30 cellular contexts compared by ENCODE assay signal in the genomic region with DNA sequence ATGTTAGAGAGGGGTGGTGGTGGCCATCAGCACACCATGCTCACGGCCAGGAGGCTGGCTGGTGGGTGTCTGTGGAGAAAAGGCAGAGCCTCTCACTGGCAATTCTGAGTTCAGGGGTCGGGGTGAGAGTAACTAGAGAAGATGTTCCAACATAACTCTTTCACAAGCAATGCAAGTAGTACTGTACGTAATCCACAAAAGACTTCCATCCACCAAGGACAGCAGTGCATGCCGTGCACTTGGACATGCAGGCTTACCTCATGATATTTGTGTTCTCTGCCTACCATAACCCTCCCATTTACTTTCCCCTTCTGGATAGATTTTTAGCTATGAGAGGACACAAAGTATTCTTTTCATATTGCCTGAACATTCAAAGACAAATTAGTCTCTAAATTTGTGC.
"Had no signal": no experiment of that assay in that cellular context is flagged by ENCODE, and none has a peak within 500 bp of the region (broad histone marks: within the 10 kb centered on the region; RNA-seq: fewer than 3 reads in every experiment).

No MANE protein-coding gene starts in this region.

- H3K4me1 Mint-ChIP-seq: activated CD4-positive, alpha-beta memory T cell treated with anti-CD3 and anti-CD28 coated beads, Interleukin-2, amount 10 ng/mL, durations not matched to agents 7 days and 5 days; activated CD4-positive, alpha-beta T cell treated with anti-CD3 and anti-CD28 coated beads for 36 hours; central memory CD8-positive, alpha-beta T cell had no signal

- DNase-seq: activated CD4-positive, alpha-beta memory T cell treated with anti-CD3 and anti-CD28 coated beads, Interleukin-2, amount 10 ng/mL, durations not matched to agents 7 days and 5 days; activated CD4-positive, alpha-beta T cell treated with anti-CD3 and anti-CD28 coated beads for 36 hours; activated CD4-positive, alpha-beta T cell treated with anti-CD3 and anti-CD28 coated beads, Interleukin-2, amount 10 ng/mL, durations not matched to agents 7 days and 5 days; activated CD4-positive, alpha-beta T cell treated with anti-CD3 and anti-CD28 coated beads, Interleukin-2, amount 50 U/mL, for 4 hours; activated CD4-positive, CD25-positive, alpha-beta regulatory T cell; activated CD4-positive, CD25-positive, alpha-beta regulatory T cell treated with anti-CD3 and anti-CD28 coated beads, Interleukin-2, amount 50 U/mL, for 72 hours; activated CD8-positive, alpha-beta memory T cell treated with anti-CD3 and anti-CD28 coated beads, Interleukin-2, amount 50 U/mL, for 48 hours; activated gamma-delta T cell; activated naive CD4-positive, alpha-beta T cell; activated naive CD4-positive, alpha-beta T cell treated with anti-CD3 and anti-CD28 coated beads, Interleukin-2, amount 10 ng/mL, durations not matched to agents 7 days and 5 days; activated naive CD8-positive, alpha-beta T cell treated with anti-CD3 and anti-CD28 coated beads, Interleukin-2, amount 10 ng/mL, durations not matched to agents 7 days and 5 days; activated T-cell treated with anti-CD3 and anti-CD28 coated beads for 4 hours; activated T-cell treated with anti-CD3 and anti-CD28 coated beads, Interleukin-2, amount 50 U/mL, for 24 hours; activated T-cell treated with anti-CD3 and anti-CD28 coated beads, Interleukin-2, amount 50 U/mL, for 72 hours; anterior cingulate cortex; brain microvascular endothelial cell; cortex of kidney; dermis blood vessel endothelial cell; effector CD4-positive, alpha-beta T cell; effector memory CD8-positive, alpha-beta T cell; foreskin fibroblast; head of caudate nucleus; T-helper 2 cell had no signal

- H3K4me3 Mint-ChIP-seq: activated CD4-positive, alpha-beta memory T cell treated with anti-CD3 and anti-CD28 coated beads, Interleukin-2, amount 10 ng/mL, durations not matched to agents 7 days and 5 days; activated CD4-positive, alpha-beta T cell treated with anti-CD3 and anti-CD28 coated beads for 36 hours; activated CD4-positive, alpha-beta T cell treated with anti-CD3 and anti-CD28 coated beads, Interleukin-2, amount 10 ng/mL, durations not matched to agents 7 days and 5 days; activated naive CD4-positive, alpha-beta T cell treated with anti-CD3 and anti-CD28 coated beads, Interleukin-2, amount 10 ng/mL, durations not matched to agents 7 days and 5 days; activated naive CD8-positive, alpha-beta T cell treated with anti-CD3 and anti-CD28 coated beads, Interleukin-2, amount 10 ng/mL, durations not matched to agents 7 days and 5 days; activated T-cell treated with anti-CD3 and anti-CD28 coated beads, Interleukin-2, amount 50 U/mL, for 24 hours; activated T-cell treated with anti-CD3 and anti-CD28 coated beads, Interleukin-2, amount 50 U/mL, for 72 hours; central memory CD8-positive, alpha-beta T cell; effector memory CD8-positive, alpha-beta T cell had no signal

- H3K9me3 Mint-ChIP-seq: activated CD4-positive, alpha-beta memory T cell treated with anti-CD3 and anti-CD28 coated beads, Interleukin-2, amount 10 ng/mL, durations not matched to agents 7 days and 5 days; activated CD4-positive, alpha-beta T cell treated with anti-CD3 and anti-CD28 coated beads, Interleukin-2, amount 10 ng/mL, durations not matched to agents 7 days and 5 days; activated naive CD4-positive, alpha-beta T cell treated with anti-CD3 and anti-CD28 coated beads, Interleukin-2, amount 10 ng/mL, durations not matched to agents 7 days and 5 days; activated naive CD4-positive, alpha-beta T cell treated with anti-CD3 and anti-CD28 coated beads, Interleukin-2, amount 50 U/mL, for 72 hours; activated naive CD8-positive, alpha-beta T cell treated with anti-CD3 and anti-CD28 coated beads, Interleukin-2, amount 10 ng/mL, durations not matched to agents 7 days and 5 days; activated T-cell treated with anti-CD3 and anti-CD28 coated beads, Interleukin-2, amount 50 U/mL, for 24 hours; activated T-cell treated with anti-CD3 and anti-CD28 coated beads, Interleukin-2, amount 50 U/mL, for 72 hours; central memory CD8-positive, alpha-beta T cell; effector memory CD8-positive, alpha-beta T cell had no signal

- ATAC-seq: activated CD4-positive, alpha-beta T cell treated with anti-CD3 and anti-CD28 coated beads for 36 hours; activated naive CD4-positive, alpha-beta T cell treated with anti-CD3 and anti-CD28 coated beads, Interleukin-2, amount 50 U/mL, for 72 hours; activated T-cell treated with anti-CD3 and anti-CD28 coated beads, Interleukin-2, amount 50 U/mL, for 72 hours; effector memory CD8-positive, alpha-beta T cell; esophagus mucosa had no signal

- H3K27ac ChIP-seq: brain microvascular endothelial cell had no signal

- FAIRE-seq: astrocyte, bronchial epithelial cell, colon, frontal cortex had no signal

- H3K27me3 Mint-ChIP-seq: activated CD4-positive, alpha-beta memory T cell treated with anti-CD3 and anti-CD28 coated beads, Interleukin-2, amount 10 ng/mL, durations not matched to agents 7 days and 5 days; activated naive CD4-positive, alpha-beta T cell treated with anti-CD3 and anti-CD28 coated beads, Interleukin-2, amount 10 ng/mL, durations not matched to agents 7 days and 5 days; activated naive CD8-positive, alpha-beta T cell treated with anti-CD3 and anti-CD28 coated beads, Interleukin-2, amount 10 ng/mL, durations not matched to agents 7 days and 5 days; central memory CD8-positive, alpha-beta T cell had no signal

- H3K27me3 ChIP-seq: brain microvascular endothelial cell had no signal

- H3K27ac Mint-ChIP-seq: activated CD4-positive, alpha-beta memory T cell treated with anti-CD3 and anti-CD28 coated beads, Interleukin-2, amount 10 ng/mL, durations not matched to agents 7 days and 5 days; activated CD4-positive, alpha-beta T cell treated with anti-CD3 and anti-CD28 coated beads for 36 hours; activated CD4-positive, alpha-beta T cell treated with anti-CD3 and anti-CD28 coated beads, Interleukin-2, amount 10 ng/mL, durations not matched to agents 7 days and 5 days; activated naive CD4-positive, alpha-beta T cell treated with anti-CD3 and anti-CD28 coated beads, Interleukin-2, amount 10 ng/mL, durations not matched to agents 7 days and 5 days; activated naive CD4-positive, alpha-beta T cell treated with anti-CD3 and anti-CD28 coated beads, Interleukin-2, amount 50 U/mL, for 72 hours; activated naive CD8-positive, alpha-beta T cell treated with anti-CD3 and anti-CD28 coated beads, Interleukin-2, amount 10 ng/mL, durations not matched to agents 7 days and 5 days; activated T-cell treated with anti-CD3 and anti-CD28 coated beads, Interleukin-2, amount 50 U/mL, for 24 hours; activated T-cell treated with anti-CD3 and anti-CD28 coated beads, Interleukin-2, amount 50 U/mL, for 72 hours; effector memory CD8-positive, alpha-beta T cell had no signal
